In the genomic region with DNA sequence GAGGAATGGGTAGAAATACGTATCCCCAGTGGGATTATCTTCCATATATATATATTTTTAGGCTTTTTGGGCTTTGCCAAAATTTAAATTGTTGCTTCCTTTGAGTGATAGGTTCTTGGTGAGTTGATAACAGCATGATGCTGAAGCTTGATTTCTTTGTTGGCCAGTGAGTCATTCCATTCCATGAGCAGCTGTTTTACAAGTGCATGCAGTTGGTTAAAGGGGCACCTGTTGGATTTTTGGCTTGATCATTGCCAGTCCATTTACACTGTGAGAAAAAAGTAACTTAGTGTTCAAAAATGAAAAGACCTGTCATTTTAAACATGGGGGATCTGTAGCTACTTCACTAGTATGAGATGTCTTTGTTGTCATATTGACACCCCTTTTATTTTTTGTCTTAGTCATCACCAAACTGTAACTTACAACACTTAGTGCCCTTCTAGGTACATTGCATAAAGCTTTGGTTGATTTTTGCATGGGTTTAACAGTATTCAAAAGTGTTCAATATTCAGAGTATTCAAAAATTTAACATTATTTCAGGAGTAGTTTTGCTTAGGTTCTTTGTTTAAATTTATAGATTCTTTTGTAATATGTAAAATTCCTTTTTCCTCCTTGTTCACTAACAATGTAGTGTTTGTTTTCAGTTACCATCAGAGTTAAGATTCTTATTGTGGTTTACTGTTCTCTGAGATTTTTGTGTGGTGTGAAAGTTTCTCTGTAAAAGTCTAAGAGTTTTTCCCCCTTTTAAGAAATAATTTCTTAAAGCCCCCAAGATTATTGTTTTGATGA, we compare ENCODE assay signal across 10 cellular contexts. TPM values are rescaled to one million over a fixed set of nuclear protein-coding genes. Genes with fewer than 3 reads are reported as not detected.
DNase-seq lines count a peak whose midpoint lies in the region; ATAC-seq, FAIRE-seq and TF ChIP-seq lines count a peak whose summit lies in the region.
"Had no signal": no experiment of that assay in that cellular context is flagged by ENCODE, and none has a peak within 500 bp of the region (broad histone marks: within the 10 kb centered on the region; RNA-seq: fewer than 3 reads in every experiment).

No MANE protein-coding gene starts in this region.

- H3K9ac ChIP-seq in DND-41 (ENCODE audit: low read depth, low read length) (no peak overlapping the region), K562 (ENCODE audit: insufficient read depth in 1 of 2, low read depth in 2 of 2, low read length in 2 of 2) (no peak overlapping the region), HepG2 (ENCODE audit: insufficient read depth, low read depth, low read length) (no peak overlapping the region)

- H3K27me3 ChIP-seq in DND-41 (ENCODE audit: insufficient read depth, low read length, poor library complexity) = no peaks in the 10 kb centered on the region
- no peaks in the 10 kb centered on the region for H3K27me3 ChIP-seq in K562 (ENCODE audit: control insufficient read depth in 2 of 2, insufficient read depth in 2 of 2, low read length in 2 of 2)
- no peaks in the 10 kb centered on the region for H3K27me3 ChIP-seq in BE2C
- H3K27me3 ChIP-seq in HepG2 (ENCODE audit: control insufficient read depth in 1 of 2, insufficient read depth in 2 of 2, low read length in 2 of 2) = no peaks in the 10 kb centered on the region
- H3K27me3 ChIP-seq: neutrophil had no signal

- no TSS peak for BruUV-seq in K562 (replicated peaks; lab: Mats Ljungman, UMichigan)
- no TSS peak for BruUV-seq in HepG2 (replicated peaks; lab: Mats Ljungman, UMichigan)

- DNase-seq in DND-41 (no peak), K562 (ENCODE audit: extremely low read depth in 1 of 4, low spot score in 3 of 4) (no peak), NCI-H1417 treated with DMSO at 0.1 percent for 48 hours (lab: John Stamatoyannopoulos, UW) (no peak), BE2C (no peak), HepG2 (ENCODE audit: low spot score) (no peak)

- 64% methylated on average over 1 of the region's 1 CpG for WGBS in K562 (ENCODE audit: insufficient coverage, low coverage, missing lambda C conversion rate)
- 100% methylated on average over 1 of the region's 1 CpG for WGBS in HepG2 (ENCODE audit: low lambda C conversion rate)

- no peak for TF ChIP-seq POLR2A in K562 (conservative IDR thresholded peaks at IDR 0.05)
- TF ChIP-seq POLR2A in HepG2 (IDR thresholded peaks at IDR 0.05; ENCODE audit: insufficient read depth in 1 of 2, low read depth in 2 of 2, low read length in 2 of 2) = no peak

- H3K4me1 ChIP-seq in DND-41 (ENCODE audit: insufficient read depth, low read length) (0 out of 2 replicates have a peak, but pooled peaks cover 5% of the 10 kb centered on the region), K562 (replicated peaks in 1 of 2; ENCODE audit: control insufficient read depth in 2 of 2, insufficient read depth in 2 of 2, low read length in 2 of 2) (peaks cover 3 to 16% of the 10 kb centered on the region in 2 experiments; a peak in 3 of 5 replicates), BE2C (no peaks in the 10 kb centered on the region), HepG2 (ENCODE audit: insufficient read depth, low read length) (peaks cover 27% of the 10 kb centered on the region)

- CTCF ChIA-PET in K562 (lab: Yijun Ruan, JAX; ENCODE audit: low intra/inter-chr PET ratio) (no interaction called here), HepG2 (lab: Yijun Ruan, JAX; ENCODE audit: low intra/inter-chr PET ratio, low total read pairs) (no interaction called here)

- TF ChIP-seq EP300 in K562 (IDR thresholded peaks at IDR 0.05; ENCODE audit: low read length) = no peak
- no peak for TF ChIP-seq EP300 in HepG2 (IDR thresholded peaks at IDR 0.05; ENCODE audit: low read depth in 2 of 2, low read length in 2 of 2)
- no peak for TF ChIP-seq EP300 in HepG2 (CRISPR knock-in tag; IDR thresholded peaks at IDR 0.05; ENCODE audit: borderline replicate concordance)

- H3K36me3 ChIP-seq in DND-41 (ENCODE audit: insufficient read depth, low read length) (no peaks in the 10 kb centered on the region), K562 (ENCODE audit: control insufficient read depth, insufficient read depth, low read length) (peaks cover 7% of the 10 kb centered on the region), BE2C (no peaks in the 10 kb centered on the region), HepG2 (replicated peaks in 1 of 2; ENCODE audit: control insufficient read depth in 1 of 2, insufficient read depth in 2 of 2, low read length in 2 of 2) (no peaks in the 10 kb centered on the region; a peak in 1 of 5 replicates)
- H3K36me3 ChIP-seq: neutrophil had no signal

- H3K9me1 ChIP-seq in K562 (ENCODE audit: control insufficient read depth, insufficient read depth, low read length) = no peaks in the 10 kb centered on the region

- no peak overlapping the region for H2AFZ ChIP-seq in DND-41 (ENCODE audit: low read depth, low read length)
- H2AFZ ChIP-seq in K562 (ENCODE audit: low read depth, low read length) = no peak overlapping the region
- no peak overlapping the region for H2AFZ ChIP-seq in HepG2 (ENCODE audit: low read length)

- intact Hi-C loops in K562 (cut with micrococcal nuclease) = loop anchor here (10.0 kb wide), 1 partner anchor 465 kb away; no protein-coding TSS in a partner anchor
- intact Hi-C loops in HepG2 (cut with micrococcal nuclease; ENCODE audit: unreplicated experiment) = loop anchor here (5.0 kb wide), 1 partner anchor 98 kb away; no protein-coding TSS in a partner anchor

- H4K20me1 ChIP-seq in DND-41 (ENCODE audit: insufficient read depth, low read length) (peaks cover 6% of the 10 kb centered on the region; the same call in 1 of the 2 replicates), K562 (replicated peaks; ENCODE audit: control insufficient read depth, insufficient read depth, low read length) (0 out of 2 replicates have a peak, but pooled peaks cover 8% of the 10 kb centered on the region), HepG2 (ENCODE audit: insufficient read depth, low read length) (peaks cover 37% of the 10 kb centered on the region)

- H3K79me2 ChIP-seq in DND-41 (ENCODE audit: insufficient read depth, low read length) = peaks cover 74% of the 10 kb centered on the region
- peaks cover 89% of the 10 kb centered on the region for H3K79me2 ChIP-seq in K562 (ENCODE audit: control insufficient read depth, insufficient read depth, low read length)
- H3K79me2 ChIP-seq in HepG2 (ENCODE audit: insufficient read depth, low read length) = peaks cover 79% of the 10 kb centered on the region

- no peak for TF ChIP-seq CTCF in DND-41 (IDR thresholded peaks at IDR 0.05; ENCODE audit: borderline replicate concordance, extremely low read depth, low read length, poor library complexity, severe bottlenecking)
- no peak for TF ChIP-seq CTCF in K562 (IDR thresholded peaks at IDR 0.05 in 2 of 3, conservative IDR thresholded peaks at IDR 0.05 in 1 of 3; ENCODE audit: insufficient read depth in 2 of 3, low read depth in 1 of 3, low read length in 3 of 3)
- no peak for TF ChIP-seq CTCF in BE2C (IDR thresholded peaks at IDR 0.05; ENCODE audit: low read depth, low read length)
- no peak for TF ChIP-seq CTCF in HepG2 (CRISPR knock-in tag; IDR thresholded peaks at IDR 0.05)

- peak; percentile 29; the same call in 1 of the 3 replicates for ATAC-seq in DND-41 (ENCODE audit: insufficient read depth, low read depth)
- ATAC-seq in GM21360 (IDR thresholded peaks at IDR 0.05; ENCODE audit: unreplicated experiment) = peak; percentile 43
- peak; percentile 51 for ATAC-seq in HG03439 (IDR thresholded peaks at IDR 0.05; ENCODE audit: unreplicated experiment)
- ATAC-seq in K562 = no peak; the same call in 2 of the 3 replicates
- ATAC-seq in HG03280 (IDR thresholded peaks at IDR 0.05; ENCODE audit: unreplicated experiment) = no peak
- no peak for ATAC-seq in HepG2

- no peak for TF ChIP-seq RAD21 in K562 (CRISPR knock-in tag; conservative IDR thresholded peaks at IDR 0.05 in 1 of 2, IDR thresholded peaks at IDR 0.05 in 1 of 2)
- no peak for TF ChIP-seq RAD21 in HepG2 (CRISPR knock-in tag; IDR thresholded peaks at IDR 0.05)

- POLR2A ChIA-PET in K562 (lab: Yijun Ruan, JAX) = interaction anchor here (0.7 to 1.0 kb wide), 3 partner anchors 9 to 146 kb away, joined by 3 to 4 read pairs (median 3); partner anchors contain the start of gene AKAP9
- POLR2A ChIA-PET in HepG2 (lab: Yijun Ruan, JAX) = no interaction called here

- FAIRE-seq in K562 (lab: Jason Lieb, UNC) (no peak), HepG2 (lab: Jason Lieb, UNC) (no peak)

- H3K9me3 ChIP-seq in DND-41 (ENCODE audit: insufficient read depth, low read length, severe bottlenecking) = no peaks in the 10 kb centered on the region
- H3K9me3 ChIP-seq in K562 (replicated peaks; ENCODE audit: control insufficient read depth, insufficient read depth, low read depth, low read length) = no peaks in the 10 kb centered on the region
- no peaks in the 10 kb centered on the region for H3K9me3 ChIP-seq in BE2C
- no peaks in the 10 kb centered on the region for H3K9me3 ChIP-seq in HepG2 (ENCODE audit: low read length)
- H3K9me3 ChIP-seq: neutrophil had no signal

- H3K4me3 ChIP-seq in DND-41 (ENCODE audit: low read depth in 1 of 2, low read length in 2 of 2) (no peak overlapping the region), K562 (no peak overlapping the region), BE2C (ENCODE audit: low read depth, low read length) (no peak overlapping the region), HepG2 (replicated peaks in 1 of 3; ENCODE audit: insufficient read depth in 1 of 3, low read depth in 2 of 3, low read length in 3 of 3) (no peak overlapping the region)
- H3K4me3 ChIP-seq: coronary artery had no signal

- H3K27ac ChIP-seq in DND-41 (ENCODE audit: low read length) (no peak overlapping the region), K562 (ENCODE audit: extremely low read depth, low read depth, low read length) (0 out of 3 replicates have a peak overlapping the region, but pooled peaks have one; percentile 20), HepG2 (ENCODE audit: extremely low read length, insufficient read depth, low read length) (no peak overlapping the region)
- H3K27ac ChIP-seq: coronary artery, neutrophil had no signal

- in situ Hi-C loops in K562 (cut with MboI) = no loop called here
- in situ Hi-C loops in HepG2 (cut with HindIII; ENCODE audit: extremely low pct_ligation_motif_present, low pct_unique_long_range_greater_than_20kb) = no loop called here

- H3K4me2 ChIP-seq in DND-41 (ENCODE audit: insufficient read depth, low read length) = no peak overlapping the region
- H3K4me2 ChIP-seq in K562 (ENCODE audit: insufficient read depth, low read length) = no peak overlapping the region
- H3K4me2 ChIP-seq in HepG2 (ENCODE audit: low read depth, low read length) = no peak overlapping the region

RNA-seq across cellular contexts. Expression of gene AKAP9, which starts 8.8 kb away (rescaled TPM):
- total RNA-seq in K562 (2011; cell fraction: chromatin; rRNA removed; ENCODE audit: low replicate concordance) = 39.3 and 248 TPM in 2 replicates
- 24.2 and 41.6 TPM in 2 replicates for total RNA-seq in K562 (2011; cell fraction: nucleolus; rRNA removed)
- 70.0 and 117 TPM in 2 replicates for total RNA-seq in K562 (2011; cell fraction: nucleoplasm; rRNA removed)
- total RNA-seq in K562 (2014; rRNA removed) (37.6 and 47.1 TPM in 2 replicates), K562 (2014; rRNA removed; fragmentation: Illumina TruSeq; extraction: Trizol) (77.8 and 86.2 TPM in 2 replicates), K562 (2015; rRNA removed; fragmentation: Illumina TruSeq; extraction: Trizol) (73.8 and 80.9 TPM in 2 replicates), K562 (2021) (35.0 and 40.1 TPM in 2 replicates), HepG2 (2016; rRNA removed; fragmentation: Illumina TruSeq; extraction: Trizol) (33.1 TPM in 2 replicates)
- polyA plus RNA-seq in K562 (2011; rRNA removed) (33.9 and 46.3 TPM in 2 replicates), K562 (2014; fragmentation: Illumina TruSeq; extraction: Trizol) (31.6 and 36.1 TPM in 2 replicates), K562 (2014; fragmentation: Nextera tagmentation; extraction: Ambion mirVana) (10 to 100 TPM; 25.5 to 49.4 TPM), K562 (2014; rRNA removed) (28.2 TPM in 2 replicates), HepG2 (2011; rRNA removed) (18.7 and 27.6 TPM in 2 replicates)
- 5.1 and 10.2 TPM in 2 replicates for polyA plus RNA-seq in K562 (2011; cell fraction: cytosol; rRNA removed)
- polyA plus RNA-seq in K562 (2011; cell fraction: nucleus; rRNA removed) = 40.4 and 47.0 TPM in 2 replicates
- polyA plus RNA-seq in K562 (2012) = 22.3 and 29.2 TPM in 2 replicates
- 92.9 and 93.0 TPM in 2 replicates for polyA minus RNA-seq in K562 (2011; rRNA and poly(A)+ RNA removed)
- polyA minus RNA-seq in K562 (2011; cell fraction: cytosol; rRNA and poly(A)+ RNA removed) = 25.8 and 26.6 TPM in 2 replicates
- polyA minus RNA-seq in K562 (2011; cell fraction: nucleus; rRNA and poly(A)+ RNA removed) = 71.4 and 126 TPM in 2 replicates
- 17.4 TPM for polyA plus RNA-seq in BE2C (2012; ENCODE audit: insufficient read depth, insufficient read length, low read depth)
- total RNA-seq in HepG2 (2016; cell fraction: cytosol; rRNA removed; fragmentation: Illumina TruSeq; extraction: Trizol; ENCODE audit: low read depth) = 5.4 and 6.2 TPM in 2 replicates
- total RNA-seq in HepG2 (2016; cell fraction: insoluble cytoplasmic fraction; rRNA removed; fragmentation: Illumina TruSeq; extraction: Trizol) = 26.0 and 31.4 TPM in 2 replicates
- total RNA-seq in HepG2 (2016; cell fraction: membrane; rRNA removed; fragmentation: Illumina TruSeq; extraction: Trizol) = 9.8 and 10.3 TPM in 2 replicates
- 68.4 and 70.2 TPM in 2 replicates for total RNA-seq in HepG2 (2016; cell fraction: nucleus; rRNA removed; fragmentation: Illumina TruSeq; extraction: Trizol)
- 5.5 and 8.3 TPM in 2 replicates for polyA plus RNA-seq in HepG2 (2011; cell fraction: cytosol; rRNA removed)
- 21.5 and 24.1 TPM in 2 replicates for polyA plus RNA-seq in HepG2 (2011; cell fraction: nucleus; rRNA removed)
- polyA plus RNA-seq in HepG2 (2012) = 19.9 and 29.3 TPM in 2 replicates
- 0.90 and 1.5 TPM in 2 replicates for polyA plus RNA-seq in HepG2 (2016; cell fraction: cytosol; fragmentation: Illumina TruSeq; extraction: Trizol; ENCODE audit: low read depth)
- polyA plus RNA-seq in HepG2 (2016; cell fraction: insoluble cytoplasmic fraction; fragmentation: Illumina TruSeq; extraction: Trizol; ENCODE audit: low read depth) = 14.3 and 15.6 TPM in 2 replicates
- 2.3 and 2.7 TPM in 2 replicates for polyA plus RNA-seq in HepG2 (2016; cell fraction: membrane; fragmentation: Illumina TruSeq; extraction: Trizol; ENCODE audit: low read depth)
- 48.6 and 50.1 TPM in 2 replicates for polyA plus RNA-seq in HepG2 (2016; cell fraction: nucleus; fragmentation: Illumina TruSeq; extraction: Trizol; ENCODE audit: insufficient read depth, low read depth)
- polyA minus RNA-seq in HepG2 (2011; rRNA and poly(A)+ RNA removed; ENCODE audit: low replicate concordance) = 12.9 and 13.7 TPM in 2 replicates
- polyA minus RNA-seq in HepG2 (2011; cell fraction: cytosol; rRNA and poly(A)+ RNA removed) = 29.7 and 37.4 TPM in 2 replicates
- polyA minus RNA-seq in HepG2 (2011; cell fraction: nucleus; rRNA and poly(A)+ RNA removed) = 169 and 174 TPM in 2 replicates

Comparison
In these comparisons a context has a peak if more than half of its experiments do, and no peak if none do; other contexts are left out.
1. ATAC-seq: peak in DND-41 (single experiment), GM21360 (single experiment) and HG03439 (single experiment); none in K562 (single experiment), HG03280 (single experiment) and HepG2 (single experiment).